ENCODE assay signal across 16 cellular contexts in genomic region chr10:51804861-51805260, GRCh38.
DNase-seq lines count a peak whose midpoint lies in the region; FAIRE-seq and TF ChIP-seq lines count a peak whose summit lies in the region.
"Had no signal": no experiment of that assay in that cellular context is flagged by ENCODE, and none has a peak within 500 bp of the region (broad histone marks: within the 10 kb centered on the region; RNA-seq: fewer than 3 reads in every experiment).

No MANE protein-coding gene starts in this region.

- H3K36me3 Mint-ChIP-seq in activated T-helper 2 cell treated with anti-CD3 and anti-CD28 coated beads, Interferon-gamma antibody, Interleukin-2, Interleukin-4, amounts not matched to agents 10 μg/mL and 5 μg/mL and 100 μg/mL, durations not matched to agents 14 hours and 24 hours and 36 hours (ENCODE audit: low read depth) = no peaks in the 10 kb centered on the region
- H3K36me3 Mint-ChIP-seq: activated naive CD8-positive, alpha-beta T cell treated with anti-CD3 and anti-CD28 coated beads, Interleukin-2, amount 10 ng/mL, durations not matched to agents 7 days and 5 days had no signal

- H3K4me3 Mint-ChIP-seq in activated T-helper 2 cell treated with anti-CD3 and anti-CD28 coated beads, Interferon-gamma antibody, Interleukin-2, Interleukin-4, amounts not matched to agents 10 μg/mL and 5 μg/mL and 100 μg/mL, durations not matched to agents 14 hours and 24 hours and 36 hours (ENCODE audit: low read depth) = no peak overlapping the region
- H3K4me3 Mint-ChIP-seq: activated CD4-positive, alpha-beta T cell treated with anti-CD3 and anti-CD28 coated beads, Interleukin-2, amount 10 ng/mL, durations not matched to agents 7 days and 5 days; activated naive CD8-positive, alpha-beta T cell treated with anti-CD3 and anti-CD28 coated beads, Interleukin-2, amount 10 ng/mL, durations not matched to agents 7 days and 5 days had no signal

- DNase-seq in AG09309 (ENCODE audit: low read depth) (peak; percentile 8), HS-5 (ENCODE audit: low read depth) (peak; percentile 54), astrocyte of the spinal cord (ENCODE audit: low read depth, low spot score) (peak; percentile 14), foreskin melanocyte (peak; percentile 49), activated gamma-delta T cell treated with Interleukin-2 at 50 U/mL for 16 hours (no peak), frontal cortex (ENCODE audit: low spot score in 2 of 2) (no peak), NCI-H146 (lab: John Stamatoyannopoulos, UW) (no peak)
- no peak for DNase-seq in activated T-helper 2 cell treated with anti-CD3 and anti-CD28 coated beads, Interferon-gamma antibody, Interleukin-2, Interleukin-4, amounts not matched to agents 10 μg/mL and 5 μg/mL and 100 μg/mL, durations not matched to agents 14 hours and 24 hours and 36 hours (ENCODE audit: low spot score)
- DNase-seq: activated CD4-positive, alpha-beta T cell treated with anti-CD3 and anti-CD28 coated beads, Interleukin-2, amount 10 ng/mL, durations not matched to agents 7 days and 5 days; activated naive CD8-positive, alpha-beta T cell treated with anti-CD3 and anti-CD28 coated beads, Interleukin-2, amount 10 ng/mL, durations not matched to agents 7 days and 5 days; AML-193; hippocampal formation; NCI-H524; right cardiac atrium; stimulated activated CD4-positive, alpha-beta T cell treated with anti-CD3 and anti-CD28 coated beads, Interleukin-2, amount 100 ng/mL, for 24 hours had no signal

- TF ChIP-seq CTCF in AG09309 (IDR thresholded peaks at IDR 0.05; ENCODE audit: control insufficient read depth, insufficient read depth, low read depth, low read length, missing control alignments) (no peak), astrocyte of the spinal cord (IDR thresholded peaks at IDR 0.05; ENCODE audit: low read depth, low read length) (no peak)

- peaks cover 5% of the 10 kb centered on the region for H3K27me3 Mint-ChIP-seq in activated T-helper 2 cell treated with anti-CD3 and anti-CD28 coated beads, Interferon-gamma antibody, Interleukin-2, Interleukin-4, amounts not matched to agents 10 μg/mL and 5 μg/mL and 100 μg/mL, durations not matched to agents 14 hours and 24 hours and 36 hours (ENCODE audit: low read depth)
- H3K27me3 Mint-ChIP-seq: activated naive CD8-positive, alpha-beta T cell treated with anti-CD3 and anti-CD28 coated beads, Interleukin-2, amount 10 ng/mL, durations not matched to agents 7 days and 5 days had no signal

- in situ Hi-C loops in astrocyte of the spinal cord (cut with HindIII; ENCODE audit: low sequenced_read_pairs) = no loop called here

- FAIRE-seq in frontal cortex (lab: Jason Lieb, UNC) = no peak
- FAIRE-seq: D721Med had no signal

- no peaks in the 10 kb centered on the region for H3K9me3 Mint-ChIP-seq in activated T-helper 2 cell treated with anti-CD3 and anti-CD28 coated beads, Interferon-gamma antibody, Interleukin-2, Interleukin-4, amounts not matched to agents 10 μg/mL and 5 μg/mL and 100 μg/mL, durations not matched to agents 14 hours and 24 hours and 36 hours
- H3K9me3 Mint-ChIP-seq: activated CD4-positive, alpha-beta T cell treated with anti-CD3 and anti-CD28 coated beads, Interleukin-2, amount 10 ng/mL, durations not matched to agents 7 days and 5 days; activated naive CD8-positive, alpha-beta T cell treated with anti-CD3 and anti-CD28 coated beads, Interleukin-2, amount 10 ng/mL, durations not matched to agents 7 days and 5 days had no signal

- no peak overlapping the region for H3K27ac Mint-ChIP-seq in activated T-helper 2 cell treated with anti-CD3 and anti-CD28 coated beads, Interferon-gamma antibody, Interleukin-2, Interleukin-4, amounts not matched to agents 10 μg/mL and 5 μg/mL and 100 μg/mL, durations not matched to agents 14 hours and 24 hours and 36 hours
- H3K27ac Mint-ChIP-seq: activated CD4-positive, alpha-beta T cell treated with anti-CD3 and anti-CD28 coated beads, Interleukin-2, amount 10 ng/mL, durations not matched to agents 7 days and 5 days; activated naive CD8-positive, alpha-beta T cell treated with anti-CD3 and anti-CD28 coated beads, Interleukin-2, amount 10 ng/mL, durations not matched to agents 7 days and 5 days had no signal

- no peak overlapping the region for H3K4me3 ChIP-seq in AG09309 (ENCODE audit: control insufficient read depth, low read depth, low read length)
- H3K4me3 ChIP-seq in astrocyte of the spinal cord (ENCODE audit: low read depth, low read length) = no peak overlapping the region

- no peaks in the 10 kb centered on the region for H3K4me1 Mint-ChIP-seq in activated T-helper 2 cell treated with anti-CD3 and anti-CD28 coated beads, Interferon-gamma antibody, Interleukin-2, Interleukin-4, amounts not matched to agents 10 μg/mL and 5 μg/mL and 100 μg/mL, durations not matched to agents 14 hours and 24 hours and 36 hours (ENCODE audit: low read depth)
- H3K4me1 Mint-ChIP-seq: activated CD4-positive, alpha-beta T cell treated with anti-CD3 and anti-CD28 coated beads, Interleukin-2, amount 10 ng/mL, durations not matched to agents 7 days and 5 days; activated naive CD8-positive, alpha-beta T cell treated with anti-CD3 and anti-CD28 coated beads, Interleukin-2, amount 10 ng/mL, durations not matched to agents 7 days and 5 days had no signal

- intact Hi-C loops in activated T-helper 2 cell treated with anti-CD3 and anti-CD28 coated beads, Interferon-gamma antibody, Interleukin-2, Interleukin-4, amounts not matched to agents 10 μg/mL and 5 μg/mL and 100 μg/mL, durations not matched to agents 14 hours and 24 hours and 36 hours (cut with micrococcal nuclease) = no loop called here

Comparison
In these comparisons a context has a peak if more than half of its experiments do, and no peak if none do; other contexts are left out.
1. DNase-seq: peak in AG09309 (single experiment), HS-5 (single experiment), astrocyte of the spinal cord (single experiment) and foreskin melanocyte (single experiment); none in activated gamma-delta T cell treated with Interleukin-2 at 50 U/mL for 16 hours (single experiment), frontal cortex (0 of 2), activated T-helper 2 cell treated with anti-CD3 and anti-CD28 coated beads, Interferon-gamma antibody, Interleukin-2, Interleukin-4, amounts not matched to agents 10 μg/mL and 5 μg/mL and 100 μg/mL, durations not matched to agents 14 hours and 24 hours and 36 hours (single experiment) and NCI-H146 (single experiment).